In the genomic region with DNA sequence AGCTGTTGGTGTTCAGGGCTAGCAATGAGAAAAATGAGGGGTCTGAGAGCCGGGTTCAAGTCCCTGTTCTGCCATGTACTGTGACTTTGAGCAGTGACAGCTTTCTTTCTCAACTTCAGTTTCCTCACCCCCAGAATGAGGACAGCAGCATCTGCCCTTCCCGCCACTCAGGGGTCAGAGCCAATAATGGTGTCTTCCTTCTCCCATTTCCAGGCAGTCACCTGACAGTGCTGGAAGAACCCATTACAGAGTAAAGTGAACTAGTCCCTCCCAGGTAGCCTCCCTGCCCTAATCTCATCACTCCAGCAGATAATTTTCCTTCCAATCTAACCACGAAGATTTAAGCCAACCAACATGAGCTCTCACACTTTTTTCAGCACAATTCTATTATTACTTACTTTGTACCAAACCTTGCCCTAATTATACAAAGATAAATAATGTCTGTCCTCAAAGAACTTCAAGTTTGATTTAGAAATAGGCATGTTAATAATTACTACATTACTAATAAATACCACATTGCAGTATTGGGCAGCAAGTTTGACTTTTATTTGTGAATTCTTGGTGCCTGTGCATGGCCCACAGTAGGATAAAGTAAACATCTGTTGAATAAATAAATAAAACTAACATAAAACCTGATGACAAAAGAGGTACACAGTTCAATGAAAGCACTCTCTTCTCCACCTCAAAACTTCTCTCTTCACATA, we compare ENCODE assay signal across 22 cellular contexts.
"Had no signal": no experiment of that assay in that cellular context is flagged by ENCODE, and none has a peak within 500 bp of the region (broad histone marks: within the 10 kb centered on the region; RNA-seq: fewer than 3 reads in every experiment).

No MANE protein-coding gene starts in this region.

- ATAC-seq: effector memory CD8-positive, alpha-beta T cell; left colon; naive thymus-derived CD4-positive, alpha-beta T cell; right cardiac atrium; stimulated activated naive B cell treated with anti-CD40 and anti-IgM and Interleukin-4, amounts not matched to agents 10 μg/mL and 1 μg/mL and 100 μg/mL, for 72 hours had no signal

- H3K9ac ChIP-seq: neural progenitor cell had no signal

- H3K4me3 ChIP-seq: esophagus squamous epithelium, neural progenitor cell, prostate gland, thoracic aorta, tibial nerve, upper lobe of left lung had no signal

- H3K27ac ChIP-seq: esophagus squamous epithelium, neural progenitor cell, prostate gland, thoracic aorta, tibial nerve, upper lobe of left lung had no signal

- H3K36me3 ChIP-seq: neural progenitor cell, prostate gland had no signal

- DNase-seq: cortex of kidney; effector memory CD8-positive, alpha-beta T cell; erythroblast; esophagus squamous epithelium; hypothalamus; immature natural killer cell; islet precursor cell; kidney glomerular epithelial cell; left colon; mesendoderm; midbrain; naive thymus-derived CD4-positive, alpha-beta T cell; right cardiac atrium; small intestine; stimulated activated CD4-positive, alpha-beta T cell treated with anti-CD3 and anti-CD28 coated beads, Interleukin-15, amount 100 ng/mL, for 24 hours; stimulated activated CD4-positive, alpha-beta T cell treated with anti-CD3 and anti-CD28 coated beads, Interleukin-2, amount 100 ng/mL, for 48 hours; stimulated activated naive B cell treated with anti-CD40 and anti-IgM and Interleukin-4, amounts not matched to agents 10 μg/mL and 1 μg/mL and 100 μg/mL, for 72 hours; upper lobe of left lung had no signal

- H3K4me2 ChIP-seq: neural progenitor cell had no signal

- H3K27me3 ChIP-seq: esophagus squamous epithelium, neural progenitor cell, tibial nerve, upper lobe of left lung had no signal

- H3K4me1 ChIP-seq: neural progenitor cell, prostate gland, tibial nerve, upper lobe of left lung had no signal

- H3K9me3 ChIP-seq: esophagus squamous epithelium, prostate gland, thoracic aorta, tibial nerve, upper lobe of left lung had no signal

- H2AFZ ChIP-seq: neural progenitor cell had no signal
